ENCODE assay signal across 16 cellular contexts in genomic region chr18:79518683-79519128, GRCh38.
DNase-seq lines count a peak whose midpoint lies in the region; TF ChIP-seq lines count a peak whose summit lies in the region.
"Had no signal": no experiment of that assay in that cellular context is flagged by ENCODE, and none has a peak within 500 bp of the region (broad histone marks: within the 10 kb centered on the region; RNA-seq: fewer than 3 reads in every experiment).

No MANE protein-coding gene starts in this region.

- TF ChIP-seq CTCF in osteocyte (IDR thresholded peaks at IDR 0.05) = no peak

- peak overlapping the region in 1 of 7 donors; percentile 19 for H3K4me3 Mint-ChIP-seq in CD8-positive, alpha-beta memory T cell
- peak overlapping the region; percentile 4 for H3K4me3 Mint-ChIP-seq in activated naive CD8-positive, alpha-beta T cell treated with anti-CD3 and anti-CD28 coated beads for 36 hours
- no peak overlapping the region for H3K4me3 Mint-ChIP-seq in osteocyte (ENCODE audit: unreplicated experiment)
- H3K4me3 Mint-ChIP-seq: activated B cell treated with CpG ODN at 0.5 μM for 24 hours had no signal

- no peaks in the 10 kb centered on the region for H3K9me3 ChIP-seq in CD8-positive, alpha-beta memory T cell (ENCODE audit: low read length)
- H3K9me3 ChIP-seq: BLaER1 treated with 17β-estradiol and CSF1 and Interleukin-3, amounts not matched to agents 10 nM and 100 nM; tibial artery had no signal

- peak overlapping the region in 5 of 8 donors; percentile 19 to 95 (median 92) for H3K27ac Mint-ChIP-seq in CD8-positive, alpha-beta memory T cell
- peak overlapping the region; percentile 100 for H3K27ac Mint-ChIP-seq in activated naive CD8-positive, alpha-beta T cell treated with anti-CD3 and anti-CD28 coated beads for 36 hours
- no peak overlapping the region for H3K27ac Mint-ChIP-seq in osteocyte (ENCODE audit: unreplicated experiment)
- H3K27ac Mint-ChIP-seq: activated B cell treated with CpG ODN at 0.5 μM for 24 hours had no signal

- POLR2A ChIA-PET in CD8-positive, alpha-beta memory T cell (lab: Charles Lee) = no interaction called here

- H3K27me3 ChIP-seq in CD8-positive, alpha-beta memory T cell (ENCODE audit: insufficient read depth, low read length, poor library complexity, severe bottlenecking) = no peaks in the 10 kb centered on the region
- H3K27me3 ChIP-seq: tibial artery had no signal

- H3K27me3 Mint-ChIP-seq in CD8-positive, alpha-beta memory T cell = no peaks in the 10 kb centered on the region
- H3K27me3 Mint-ChIP-seq in activated naive CD8-positive, alpha-beta T cell treated with anti-CD3 and anti-CD28 coated beads for 36 hours = no peaks in the 10 kb centered on the region
- H3K27me3 Mint-ChIP-seq in osteocyte (ENCODE audit: unreplicated experiment) = peaks cover 4% of the 10 kb centered on the region
- H3K27me3 Mint-ChIP-seq: activated B cell treated with CpG ODN at 0.5 μM for 24 hours had no signal

- peaks cover 0 to 2% (median 0%) of the 10 kb centered on the region in 3 donors for H3K36me3 Mint-ChIP-seq in CD8-positive, alpha-beta memory T cell
- H3K36me3 Mint-ChIP-seq in activated naive CD8-positive, alpha-beta T cell treated with anti-CD3 and anti-CD28 coated beads for 36 hours = peaks cover 40% of the 10 kb centered on the region
- H3K36me3 Mint-ChIP-seq in osteocyte (ENCODE audit: unreplicated experiment) = no peaks in the 10 kb centered on the region

- H3K36me3 ChIP-seq in CD8-positive, alpha-beta memory T cell (ENCODE audit: insufficient read depth, low read length) = no peaks in the 10 kb centered on the region

- H3K4me3 ChIP-seq in CD8-positive, alpha-beta memory T cell (ENCODE audit: low read length) = no peak overlapping the region
- H3K4me3 ChIP-seq: BLaER1 treated with 17β-estradiol and CSF1 and Interleukin-3, amounts not matched to agents 10 nM and 100 nM; tibial artery had no signal

- CTCF ChIA-PET in CD8-positive, alpha-beta memory T cell (lab: Charles Lee) = interaction anchor here (1.5 kb wide), 1 partner anchor 10 kb away, joined by 3 read pairs; no protein-coding TSS in a partner anchor

- peaks cover 76% of the 10 kb centered on the region for H3K4me1 ChIP-seq in CD8-positive, alpha-beta memory T cell (ENCODE audit: insufficient read depth, low read length)
- H3K4me1 ChIP-seq: parathyroid adenoma had no signal

- H3K9me3 Mint-ChIP-seq in CD8-positive, alpha-beta memory T cell = no peaks in the 10 kb centered on the region
- H3K9me3 Mint-ChIP-seq in activated naive CD8-positive, alpha-beta T cell treated with anti-CD3 and anti-CD28 coated beads for 36 hours = no peaks in the 10 kb centered on the region
- no peaks in the 10 kb centered on the region for H3K9me3 Mint-ChIP-seq in osteocyte (ENCODE audit: unreplicated experiment)
- H3K9me3 Mint-ChIP-seq: activated B cell treated with CpG ODN at 0.5 μM for 24 hours had no signal

- peak; percentile 5 for DNase-seq in activated CD4-positive, alpha-beta T cell treated with anti-CD3 and anti-CD28 coated beads for 1 hour
- no peak for DNase-seq in activated CD4-positive, alpha-beta T cell treated with anti-CD3 and anti-CD28 coated beads, Interleukin-2, amount 50 U/mL, for 4 hours
- DNase-seq in CD8-positive, alpha-beta memory T cell = peak in 1 of 5 donors; percentile 15
- DNase-seq in activated naive CD8-positive, alpha-beta T cell treated with anti-CD3 and anti-CD28 coated beads for 36 hours = no peak
- DNase-seq in osteocyte (ENCODE audit: extremely low spot score, unreplicated experiment) = peak; percentile 75
- no peak for DNase-seq in NCI-H1694 treated with DMSO at 0.1 percent for 48 hours (lab: John Stamatoyannopoulos, UW)
- DNase-seq in stimulated activated CD4-positive, alpha-beta T cell treated with anti-CD3 and anti-CD28 coated beads, Interleukin-4, amount 100 ng/mL, for 4 hours = no peak
- no peak for DNase-seq in NCI-H446 treated with DMSO at 0.1 percent for 48 hours (lab: John Stamatoyannopoulos, UW)
- DNase-seq: activated effector memory CD4-positive, alpha-beta T cell treated with Interleukin-2 at 50 U/mL for 16 hours; MM.1S; NK-92 treated with Interleukin-12 subunit alpha and Interleukin-12 subunit beta, amount 100 ng/mL, for 24 hours; T-helper 1 cell; tibial artery had no signal

- H3K4me1 Mint-ChIP-seq in CD8-positive, alpha-beta memory T cell = peaks cover 61 to 78% (median 71%) of the 10 kb centered on the region in 3 donors
- peaks cover 73% of the 10 kb centered on the region for H3K4me1 Mint-ChIP-seq in activated naive CD8-positive, alpha-beta T cell treated with anti-CD3 and anti-CD28 coated beads for 36 hours
- peaks cover 4% of the 10 kb centered on the region for H3K4me1 Mint-ChIP-seq in osteocyte (ENCODE audit: unreplicated experiment)

- no peak overlapping the region for H3K27ac ChIP-seq in CD8-positive, alpha-beta memory T cell (ENCODE audit: low read depth, low read length)
- H3K27ac ChIP-seq: BLaER1 treated with 17β-estradiol and CSF1 and Interleukin-3, amounts not matched to agents 10 nM and 100 nM; parathyroid adenoma; tibial artery had no signal

Comparison
In these comparisons a context has a peak if more than half of its experiments do, and no peak if none do; other contexts are left out.
1. DNase-seq: peak in activated CD4-positive, alpha-beta T cell treated with anti-CD3 and anti-CD28 coated beads for 1 hour (single experiment) and osteocyte (single experiment); none in activated CD4-positive, alpha-beta T cell treated with anti-CD3 and anti-CD28 coated beads, Interleukin-2, amount 50 U/mL, for 4 hours (0 of 2), activated naive CD8-positive, alpha-beta T cell treated with anti-CD3 and anti-CD28 coated beads for 36 hours (single experiment), NCI-H1694 treated with DMSO at 0.1 percent for 48 hours (single experiment), stimulated activated CD4-positive, alpha-beta T cell treated with anti-CD3 and anti-CD28 coated beads, Interleukin-4, amount 100 ng/mL, for 4 hours (0 of 2) and NCI-H446 treated with DMSO at 0.1 percent for 48 hours (single experiment).